In the genomic region with DNA sequence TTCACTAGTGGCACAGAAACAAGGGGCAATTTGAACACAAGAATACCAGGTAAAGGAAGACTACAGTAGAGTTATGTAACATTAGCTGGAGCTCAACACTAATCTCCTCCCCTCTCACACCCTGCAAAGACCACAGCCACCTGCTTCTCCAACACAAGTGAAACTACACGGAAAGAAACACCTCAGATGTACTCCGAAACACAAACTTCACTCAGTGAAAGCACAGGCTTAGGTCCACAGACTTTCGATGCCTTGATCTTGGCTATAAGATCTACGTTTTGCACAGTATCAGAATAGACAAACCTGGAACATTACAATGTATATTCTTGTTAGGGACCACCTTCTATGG, we compare ENCODE assay signal across 12 cellular contexts. TPM values are rescaled to one million over a fixed set of nuclear protein-coding genes. Genes with fewer than 3 reads are reported as not detected.
A peak's percentile ranks its signal among the peaks of the same experiment; 100 is the strongest.
DNase-seq lines count a peak whose midpoint lies in the region; ATAC-seq and TF ChIP-seq lines count a peak whose summit lies in the region.
"Had no signal": no experiment of that assay in that cellular context is flagged by ENCODE, and none has a peak within 500 bp of the region (broad histone marks: within the 10 kb centered on the region; RNA-seq: fewer than 3 reads in every experiment).

No MANE protein-coding gene starts in this region.

- H3K36me3 ChIP-seq in CD8-positive, alpha-beta T cell (ENCODE audit: insufficient read depth, low read length) = no peaks in the 10 kb centered on the region

- no peaks in the 10 kb centered on the region for H3K9me3 Mint-ChIP-seq in CD8-positive, alpha-beta T cell

- H3K27ac Mint-ChIP-seq in CD8-positive, alpha-beta T cell = peak overlapping the region; percentile 21

- H3K4me3 Mint-ChIP-seq in CD8-positive, alpha-beta T cell = no peak overlapping the region

- CTCF ChIA-PET in CD8-positive, alpha-beta T cell (lab: Charles Lee) = no interaction called here

- TF ChIP-seq CTCF in CD8-positive, alpha-beta T cell (IDR thresholded peaks at IDR 0.05) = no peak

- peaks cover 6% of the 10 kb centered on the region for H3K4me1 ChIP-seq in CD8-positive, alpha-beta T cell (ENCODE audit: insufficient read depth, low read length)

- peaks cover 4% of the 10 kb centered on the region for H3K36me3 Mint-ChIP-seq in CD8-positive, alpha-beta T cell

- intact Hi-C loops in CD8-positive, alpha-beta T cell (cut with DNase I, micrococcal nuclease) = no loop called here
- intact Hi-C loops in left colon (cut with DNase I, micrococcal nuclease) = no loop called here

- H3K27me3 Mint-ChIP-seq in CD8-positive, alpha-beta T cell (ENCODE audit: low read depth) = no peaks in the 10 kb centered on the region

- H3K27ac ChIP-seq in CD8-positive, alpha-beta T cell (ENCODE audit: low read depth, low read length) = no peak overlapping the region
- H3K27ac ChIP-seq: epithelial cell of prostate had no signal

- POLR2A ChIA-PET in CD8-positive, alpha-beta T cell (lab: Charles Lee) = no interaction called here

- no peak for DNase-seq in CD8-positive, alpha-beta T cell
- DNase-seq in NCI-H1436 treated with DMSO at 0.1 percent for 48 hours (lab: John Stamatoyannopoulos, UW) (no peak), NCI-H510A (lab: John Stamatoyannopoulos, UW) (no peak), left colon (no peak), hippocampal formation (lab: John Stamatoyannopoulos, UW) (no peak)
- DNase-seq: activated CD4-positive, alpha-beta T cell treated with anti-CD3 and anti-CD28 coated beads for 1 hour; DMS153 had no signal

- no peaks in the 10 kb centered on the region for H3K27me3 ChIP-seq in CD8-positive, alpha-beta T cell (ENCODE audit: insufficient read depth, low read length)

- H3K4me3 ChIP-seq in CD8-positive, alpha-beta T cell (ENCODE audit: low read depth, low read length) = no peak overlapping the region

- H3K4me1 Mint-ChIP-seq in CD8-positive, alpha-beta T cell (ENCODE audit: low read depth) = peaks cover 42% of the 10 kb centered on the region

- H3K9me3 ChIP-seq in CD8-positive, alpha-beta T cell (ENCODE audit: low read length) = no peaks in the 10 kb centered on the region

- ATAC-seq in CD8-positive, alpha-beta T cell = peak; percentile 42
- ATAC-seq in GM18867 (IDR thresholded peaks at IDR 0.05; ENCODE audit: unreplicated experiment) = peak; percentile 55
- ATAC-seq in HG02571 (IDR thresholded peaks at IDR 0.05; ENCODE audit: unreplicated experiment) = peak; percentile 38
- ATAC-seq in HG03575 (IDR thresholded peaks at IDR 0.05; ENCODE audit: extremely low read depth, insufficient number of reproducible peaks, low FRiP score, unreplicated experiment) = peak; percentile 25
- ATAC-seq in left colon = no peak
- ATAC-seq: Panc1 had no signal

RNA-seq across cellular contexts. Expression of a gene that starts 7.6 kb away (rescaled TPM):
- total RNA-seq in CD8-positive, alpha-beta T cell = 10 to 100 TPM; 18.4 to 21.3 TPM
- 10 to 100 TPM; 39.4 to 41.2 TPM for total RNA-seq in left colon
